In the genomic region with DNA sequence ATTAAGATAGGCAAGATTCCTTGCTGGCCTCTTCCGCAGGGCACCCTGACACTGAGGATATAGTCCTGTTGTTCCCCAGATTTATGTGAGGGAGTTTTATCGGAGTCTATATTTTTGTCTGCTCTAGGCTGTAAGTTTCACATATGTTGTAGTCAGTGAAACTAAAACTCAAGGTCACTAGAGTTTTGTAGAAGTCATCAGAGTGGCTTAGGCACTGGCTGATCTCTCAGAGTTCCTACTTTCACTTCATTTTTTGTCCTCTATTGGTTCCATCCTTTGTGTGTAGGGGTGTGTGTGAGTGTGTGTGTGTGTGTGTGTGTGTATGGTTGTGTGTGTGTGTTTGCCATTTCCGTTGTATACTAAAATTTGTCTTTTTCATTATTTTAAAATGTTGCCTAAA, we compare ENCODE assay signal across 1 cellular context.
TF ChIP-seq lines count a peak whose summit lies in the region.

No MANE protein-coding gene starts in this region.

TF ChIP-seq in GM12878, 131 proteins besides CTCF, POLR2A, EP300 and RAD21 (continued from another document):
- no peak for TF ChIP-seq IRF3 (IDR thresholded peaks at IDR 0.05)
- TF ChIP-seq STAT1 (conservative IDR thresholded peaks at IDR 0.05) = no peak
